In genomic region chr1:215704089-215704860, GRCh38 we compare ENCODE assay signal across 11 cellular contexts.
DNase-seq lines count a peak whose midpoint lies in the region; ATAC-seq and TF ChIP-seq lines count a peak whose summit lies in the region.
"Had no signal": no experiment of that assay in that cellular context is flagged by ENCODE, and none has a peak within 500 bp of the region (broad histone marks: within the 10 kb centered on the region; RNA-seq: fewer than 3 reads in every experiment).

No MANE protein-coding gene starts in this region.

- H3K27me3 ChIP-seq in ascending aorta = no peaks in the 10 kb centered on the region

- DNase-seq in AG04449 (ENCODE audit: low read depth, low spot score) = peak; percentile 4
- peak; percentile 96 for DNase-seq in SKM-1 treated with dmso at 0.1 percent for 144 hours (lab: John Stamatoyannopoulos, UW; ENCODE audit: unreplicated experiment)
- DNase-seq in NCI-H774 (lab: John Stamatoyannopoulos, UW) = no peak
- DNase-seq in stimulated activated CD4-positive, alpha-beta T cell treated with anti-CD3 and anti-CD28 coated beads, Interleukin-4, amount 100 ng/mL, for 4 hours = no peak
- DNase-seq in ascending aorta (ENCODE audit: low spot score in 2 of 2) = no peak
- no peak for DNase-seq in cerebellar nuclear complex (lab: John Stamatoyannopoulos, UW)
- DNase-seq: NCI-H187; stimulated activated CD4-positive, alpha-beta T cell treated with anti-CD3 and anti-CD28 coated beads, Interleukin-4, amount 100 ng/mL, for 1 hour had no signal

- H3K27ac ChIP-seq in ascending aorta = no peak overlapping the region
- H3K27ac ChIP-seq: A549 had no signal

- no peaks in the 10 kb centered on the region for H3K36me3 ChIP-seq in ascending aorta

- ATAC-seq in GM18907 (IDR thresholded peaks at IDR 0.05; ENCODE audit: unreplicated experiment) = peak; percentile 66
- peak; percentile 98 for ATAC-seq in HG03432 (IDR thresholded peaks at IDR 0.05; ENCODE audit: unreplicated experiment)
- ATAC-seq: A549 had no signal

- TF ChIP-seq CTCF in AG04449 (IDR thresholded peaks at IDR 0.05; ENCODE audit: insufficient read depth, low read length, missing control alignments) = no peak
- no peak for TF ChIP-seq CTCF in ascending aorta (IDR thresholded peaks at IDR 0.05)

- POLR2A ChIA-PET in AG04449 (lab: Yijun Ruan, JAX) = no interaction called here

- no peaks in the 10 kb centered on the region for H3K4me1 ChIP-seq in ascending aorta
- H3K4me1 ChIP-seq: A549 had no signal

- H3K4me3 ChIP-seq in AG04449 (ENCODE audit: low read depth, low read length) (no peak overlapping the region), ascending aorta (no peak overlapping the region)
- H3K4me3 ChIP-seq: A549 had no signal

- no peaks in the 10 kb centered on the region for H3K9me3 ChIP-seq in ascending aorta
- H3K9me3 ChIP-seq: A549 had no signal

- intact Hi-C loops in ascending aorta (cut with DNase I) = no loop called here

- CTCF ChIA-PET in AG04449 (lab: Yijun Ruan, JAX) = interaction anchor here (1.0 kb wide), 1 partner anchor 9 kb away, joined by 3 read pairs; no protein-coding TSS in a partner anchor

Comparison
In these comparisons a context has a peak if more than half of its experiments do, and no peak if none do; other contexts are left out.
1. DNase-seq: peak in AG04449 (single experiment) and SKM-1 treated with dmso at 0.1 percent for 144 hours (single experiment); none in NCI-H774 (single experiment), stimulated activated CD4-positive, alpha-beta T cell treated with anti-CD3 and anti-CD28 coated beads, Interleukin-4, amount 100 ng/mL, for 4 hours (0 of 2), ascending aorta (0 of 2) and cerebellar nuclear complex (0 of 2).